ENCODE assay signal across 8 cellular contexts in the genomic region with DNA sequence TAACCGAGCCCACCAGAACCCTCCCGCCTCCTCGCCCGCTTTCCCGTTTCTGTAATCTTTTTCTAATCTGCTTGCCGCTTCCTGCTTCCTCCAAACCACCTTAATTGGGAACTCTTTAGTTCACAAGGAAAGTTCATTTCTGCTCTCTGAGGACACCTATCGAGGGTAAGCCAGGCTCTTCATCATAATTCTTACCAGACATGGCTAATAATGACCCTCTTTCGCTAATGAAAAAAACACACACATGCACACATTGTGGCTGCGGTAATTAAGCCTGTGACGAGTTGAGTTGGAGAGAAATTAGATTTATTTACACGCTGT.
A peak's percentile ranks its signal among the peaks of the same experiment; 100 is the strongest.
DNase-seq lines count a peak whose midpoint lies in the region; ATAC-seq and TF ChIP-seq lines count a peak whose summit lies in the region.

No MANE protein-coding gene starts in this region.

- no peaks in the 10 kb centered on the region for H3K4me1 ChIP-seq in aorta (ENCODE audit: control insufficient read depth in 1 of 2, insufficient read depth in 2 of 2, low read length in 2 of 2)

- DNase-seq in AG09319 (ENCODE audit: extremely low read depth, low read depth) = peak; percentile 12
- no peak for DNase-seq in dorsolateral prefrontal cortex
- DNase-seq in lung microvascular endothelial cell (ENCODE audit: low read depth in 2 of 2) = peak; percentile 38 to 41
- DNase-seq in aorta = no peak
- no peak for DNase-seq in NCI-H1092 treated with DMSO at 0.1 percent for 48 hours (lab: John Stamatoyannopoulos, UW)
- no peak for DNase-seq in activated CD4-positive, alpha-beta T cell treated with anti-CD3 and anti-CD28 coated beads for 48 hours
- DNase-seq in DMS153 (lab: John Stamatoyannopoulos, UW) = no peak

- intact Hi-C loops in dorsolateral prefrontal cortex (cut with DNase I) = no loop called here
- intact Hi-C loops in aorta (cut with DNase I) = loop anchor here in 1 of 2 donors (2.0 to 10.0 kb wide), 2 partner anchors 104 to 150 kb away; no protein-coding TSS in a partner anchor

- H3K4me3 ChIP-seq in dorsolateral prefrontal cortex (peak overlapping the region in 54 of 59 donors; percentile 13 to 61 (median 38)), aorta (ENCODE audit: low read length in 2 of 2) (peak overlapping the region in 1 of 2 donors; percentile 48)

- H3K27me3 ChIP-seq in dorsolateral prefrontal cortex (peaks cover 0 to 17% (median 0%) of the 10 kb centered on the region in 45 donors), aorta (ENCODE audit: control insufficient read depth in 1 of 2, insufficient read depth in 2 of 2, low read length in 1 of 2) (no peaks in the 10 kb centered on the region)

- H3K27ac ChIP-seq in dorsolateral prefrontal cortex (peak overlapping the region in 9 of 59 donors; percentile 2 to 67 (median 30)), aorta (ENCODE audit: low read depth in 1 of 2, low read length in 2 of 2) (no peak overlapping the region)

- 4 to 6% methylated on average over 11 of the region's 11 CpGs for WGBS in aorta, 2 donors

- TF ChIP-seq CTCF in AG09319 (IDR thresholded peaks at IDR 0.05; ENCODE audit: low read depth, low read length) (peak; percentile 73), LNCAP (IDR thresholded peaks at IDR 0.05) (peak; percentile 69), dorsolateral prefrontal cortex (IDR thresholded peaks at IDR 0.05 in 54 of 56, conservative IDR thresholded peaks at IDR 0.05 in 2 of 56; ENCODE audit: low read depth in 1 of 56, partially characterized antibody in 56 of 56) (peak in 45 of 56 donors; percentile 14 to 57 (median 35))

- H3K9me3 ChIP-seq in aorta (ENCODE audit: control insufficient read depth, low read length) = no peaks in the 10 kb centered on the region

- no peaks in the 10 kb centered on the region for H3K36me3 ChIP-seq in aorta (ENCODE audit: control insufficient read depth in 1 of 2, insufficient read depth in 2 of 2, low read length in 1 of 2)

- peak; percentile 47 for ATAC-seq in aorta (ENCODE audit: low FRiP score)

Comparison
In these comparisons a context has a peak if more than half of its experiments do, and no peak if none do; other contexts are left out.
1. DNase-seq: peak in AG09319 (single experiment) and lung microvascular endothelial cell (2 of 2); none in dorsolateral prefrontal cortex (0 of 10), aorta (0 of 2), NCI-H1092 treated with DMSO at 0.1 percent for 48 hours (single experiment), activated CD4-positive, alpha-beta T cell treated with anti-CD3 and anti-CD28 coated beads for 48 hours (single experiment) and DMS153 (single experiment).
2. Peak in every context shown above with its lines, with median percentiles within 50 percentile points of each other: CTCF ChIP-seq.